8 cellular contexts compared by ENCODE assay signal in the genomic region with DNA sequence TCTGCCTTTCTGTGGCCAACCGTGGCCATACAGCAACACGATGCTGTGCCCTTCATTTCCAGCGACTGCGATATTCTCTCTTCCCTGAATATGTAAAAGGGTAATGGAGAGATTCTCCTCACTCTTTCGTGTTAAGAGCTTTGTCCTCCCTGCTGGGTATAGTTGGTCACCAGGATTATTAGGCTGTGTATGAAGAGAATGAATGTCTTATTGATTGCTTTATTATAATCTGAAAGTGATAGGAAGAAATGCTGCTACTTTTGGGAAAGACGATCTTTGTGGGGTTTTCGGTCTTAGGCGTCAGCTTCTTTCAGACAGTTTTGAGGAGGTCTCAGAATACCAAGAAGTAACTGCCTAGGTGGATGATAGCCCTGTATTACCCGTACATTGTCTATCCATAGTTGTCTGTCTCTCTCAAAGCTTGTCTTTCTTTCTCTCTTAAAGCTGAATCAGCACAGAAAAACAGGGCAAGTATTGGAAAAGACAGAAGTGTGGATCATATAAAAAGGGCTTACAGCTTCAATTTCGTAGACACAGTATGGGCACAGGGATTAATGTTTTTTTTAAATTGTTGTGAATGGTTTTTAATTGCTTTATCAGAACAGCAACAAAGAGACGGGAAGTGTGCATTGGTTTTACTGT. TPM values are rescaled to one million over a fixed set of nuclear protein-coding genes. Genes with fewer than 3 reads are reported as not detected.
A peak's percentile ranks its signal among the peaks of the same experiment; 100 is the strongest.
DNase-seq lines count a peak whose midpoint lies in the region; ATAC-seq and TF ChIP-seq lines count a peak whose summit lies in the region.

No MANE protein-coding gene starts in this region.

- H3K4me1 Mint-ChIP-seq in CD4-positive, alpha-beta T cell (ENCODE audit: low read depth) = peaks cover 60% of the 10 kb centered on the region

- CTCF ChIA-PET in CD4-positive, alpha-beta T cell (lab: Charles Lee) = interaction anchor here (1.3 to 1.9 kb wide), 3 partner anchors 15 to 117 kb away, joined by 3 to 9 read pairs (median 4); no protein-coding TSS in a partner anchor
- CTCF ChIA-PET in mammary epithelial cell (lab: Charles Lee; ENCODE audit: low non-redundant PET) = no interaction called here

- 3% methylated on average over 11 of the region's 11 CpGs for WGBS in mammary epithelial cell (ENCODE audit: low coverage, missing lambda C conversion rate)

- TSS peak; percentile 38 for BruUV-seq in mammary epithelial cell (replicated peaks; lab: Mats Ljungman, UMichigan)

- H3K4me3 ChIP-seq in MG63 (peak overlapping the region; percentile 61), mammary epithelial cell (replicated peaks in 1 of 3; ENCODE audit: insufficient read depth in 1 of 3, low read depth in 2 of 3, low read length in 3 of 3) (peak overlapping the region; percentile 75 to 82 (median 76)), mononuclear cell (ENCODE audit: low read length) (peak overlapping the region; percentile 84)

- no peaks in the 10 kb centered on the region for H3K36me3 ChIP-seq in MG63
- H3K36me3 ChIP-seq in mammary epithelial cell (ENCODE audit: insufficient read depth, low read length) = no peaks in the 10 kb centered on the region

- H3K27me3 Mint-ChIP-seq in CD4-positive, alpha-beta T cell = no peaks in the 10 kb centered on the region

- H3K27me3 ChIP-seq in CD4-positive, alpha-beta T cell (ENCODE audit: control insufficient read depth, insufficient read depth, low read length) = no peaks in the 10 kb centered on the region
- H3K27me3 ChIP-seq in MG63 (no peaks in the 10 kb centered on the region), mammary epithelial cell (ENCODE audit: insufficient read depth, low read length) (no peaks in the 10 kb centered on the region), mononuclear cell (ENCODE audit: insufficient read depth, low read length) (no peaks in the 10 kb centered on the region)

- H2AFZ ChIP-seq in mammary epithelial cell (ENCODE audit: low read depth, low read length) = peak overlapping the region; percentile 91

- peaks cover 3% of the 10 kb centered on the region for H3K36me3 Mint-ChIP-seq in CD4-positive, alpha-beta T cell (ENCODE audit: low read depth)

- peak overlapping the region; percentile 81 for H3K4me2 ChIP-seq in mammary epithelial cell (ENCODE audit: insufficient read depth, low read depth, low read length)

- peak overlapping the region; percentile 89 for H3K27ac Mint-ChIP-seq in CD4-positive, alpha-beta T cell

- intact Hi-C loops in CD4-positive, alpha-beta T cell (cut with DNase I, micrococcal nuclease) = loop anchor here in 1 of 2 experiments (5.0 to 10.0 kb wide), 4 partner anchors 206 to 884 kb away; partner anchors contain the start of genes RBM28, SMKR1 and STRIP2
- intact Hi-C loops in mammary epithelial cell (cut with micrococcal nuclease) = loop anchor here (1.0 to 10.0 kb wide), 4 partner anchors 15 to 785 kb away; partner anchors contain the start of gene UBE2H

- H3K9ac ChIP-seq in mammary epithelial cell (ENCODE audit: insufficient read depth, low read length) = peak overlapping the region; percentile 89

- POLR2A ChIA-PET in CD4-positive, alpha-beta T cell (lab: Charles Lee) = interaction anchor here (0.6 to 0.9 kb wide), 2 partner anchors 13 to 142 kb away, joined by 3 read pairs; no protein-coding TSS in a partner anchor

- H3K79me2 ChIP-seq in mammary epithelial cell (ENCODE audit: insufficient read depth, low read length) = peaks cover 45% of the 10 kb centered on the region

- no peak for TF ChIP-seq CTCF in CD4-positive, alpha-beta T cell (IDR thresholded peaks at IDR 0.05)
- no peak for TF ChIP-seq CTCF in mammary epithelial cell (conservative IDR thresholded peaks at IDR 0.05 in 1 of 2, IDR thresholded peaks at IDR 0.05 in 1 of 2; ENCODE audit: extremely low read depth in 1 of 2, insufficient read depth in 1 of 2, low read depth in 1 of 2, low read length in 2 of 2)

- no peak for ATAC-seq in CD4-positive, alpha-beta T cell (ENCODE audit: poor library complexity)

- H4K20me1 ChIP-seq in mammary epithelial cell (ENCODE audit: insufficient read depth, low read length) = no peaks in the 10 kb centered on the region

- dilution Hi-C loops in mammary epithelial cell (cut with HindIII; ENCODE audit: low sequenced_read_pairs) = no loop called here

- in situ Hi-C loops in mammary epithelial cell (cut with MboI; ENCODE audit: low sequenced_read_pairs in 2 of 2) = loop anchor here (10.0 to 25.0 kb wide), 4 partner anchors 49 to 586 kb away; no protein-coding TSS in a partner anchor

- H3K9me3 ChIP-seq in CD4-positive, alpha-beta T cell (ENCODE audit: control insufficient read depth, low read length) = no peaks in the 10 kb centered on the region
- H3K9me3 ChIP-seq in MG63 = no peaks in the 10 kb centered on the region
- no peaks in the 10 kb centered on the region for H3K9me3 ChIP-seq in mammary epithelial cell (replicated peaks; ENCODE audit: insufficient read depth, low read length)
- H3K9me3 ChIP-seq in mononuclear cell (ENCODE audit: low read depth, low read length) = no peaks in the 10 kb centered on the region

- no peak overlapping the region for H3K27ac ChIP-seq in CD4-positive, alpha-beta T cell (ENCODE audit: low read depth, low read length)
- peak overlapping the region; percentile 64 for H3K27ac ChIP-seq in mammary epithelial cell (ENCODE audit: insufficient read depth, low read depth, low read length)

- no peaks in the 10 kb centered on the region for H3K9me3 Mint-ChIP-seq in CD4-positive, alpha-beta T cell

- peaks cover 15% of the 10 kb centered on the region for H3K4me1 ChIP-seq in mammary epithelial cell (ENCODE audit: insufficient read depth, low read length)
- peaks cover 30% of the 10 kb centered on the region for H3K4me1 ChIP-seq in mononuclear cell (ENCODE audit: insufficient read depth, low read length)

- H3K4me3 Mint-ChIP-seq in CD4-positive, alpha-beta T cell = peak overlapping the region; percentile 96

- no peak for DNase-seq in CD4-positive, alpha-beta T cell
- DNase-seq in MG63 (no peak), mammary epithelial cell (no peak), NCI-H446 treated with DMSO at 0.1 percent for 48 hours (lab: John Stamatoyannopoulos, UW) (no peak), MV-4-11 (lab: John Stamatoyannopoulos, UW) (no peak), HCEC 1CT (no peak)
- DNase-seq in effector CD4-positive, alpha-beta T cell = no peak

RNA-seq across cellular contexts. Expression of gene AHCYL2, which starts 1.2 kb away (rescaled TPM):
- 1 to 10 TPM; 5.8 to 6.0 TPM for total RNA-seq in CD4-positive, alpha-beta T cell
- total RNA-seq in MG63 (2014; rRNA removed; shearing (Covaris generic); ENCODE audit: low replicate concordance) = 4.8 and 5.5 TPM in 2 replicates
- total RNA-seq in mammary epithelial cell (10 to 100 TPM; 19.3 to 26.6 TPM), mononuclear cell (6.5 TPM)
- 13.6 TPM for polyA plus RNA-seq in mammary epithelial cell
- polyA minus RNA-seq in mammary epithelial cell = 79.8 TPM

RNA-seq across cellular contexts. Expression of gene SMO, which starts 37.6 kb away (rescaled TPM):
- not detected for total RNA-seq in CD4-positive, alpha-beta T cell
- total RNA-seq in MG63 (2014; rRNA removed; shearing (Covaris generic); ENCODE audit: low replicate concordance) = 9.0 and 14.3 TPM in 2 replicates
- total RNA-seq in mammary epithelial cell (10 to 100 TPM; 10.4 to 15.2 TPM), mononuclear cell (0.10 TPM)
- 6.9 TPM for polyA plus RNA-seq in mammary epithelial cell
- polyA minus RNA-seq in mammary epithelial cell = 44.1 TPM
